9 cellular contexts compared by ENCODE assay signal in the genomic region with DNA sequence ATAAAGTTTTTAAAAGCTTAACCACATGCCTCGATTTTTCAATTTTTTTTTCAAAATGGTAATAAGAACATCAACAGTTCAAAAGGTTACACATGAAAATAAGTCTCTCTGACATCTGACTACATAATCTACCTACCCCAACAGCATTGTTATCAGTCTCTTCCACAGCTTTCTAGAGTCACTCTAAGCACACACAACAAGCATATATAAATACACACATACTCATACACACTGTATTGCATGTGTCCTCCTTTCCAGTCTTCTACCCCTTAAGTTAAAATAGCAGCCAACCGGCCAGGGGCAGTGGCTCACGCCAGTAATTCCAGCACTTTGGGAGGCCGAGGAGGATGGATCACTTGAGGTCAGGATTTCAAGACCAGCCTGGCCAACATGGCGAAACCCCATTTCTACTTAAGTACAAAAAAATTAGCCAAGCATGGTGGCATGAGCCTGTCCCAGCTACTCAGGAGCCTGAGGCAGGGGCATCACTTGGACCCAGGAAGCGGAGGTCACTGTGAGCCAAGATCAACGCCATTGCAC. TPM values are rescaled to one million over a fixed set of nuclear protein-coding genes. Genes with fewer than 3 reads are reported as not detected.
A peak's percentile ranks its signal among the peaks of the same experiment; 100 is the strongest.
DNase-seq lines count a peak whose midpoint lies in the region; ATAC-seq lines count a peak whose summit lies in the region.
"Had no signal": no experiment of that assay in that cellular context is flagged by ENCODE, and none has a peak within 500 bp of the region (broad histone marks: within the 10 kb centered on the region; RNA-seq: fewer than 3 reads in every experiment).

No MANE protein-coding gene starts in this region.

- ATAC-seq in GM18873 (IDR thresholded peaks at IDR 0.05; ENCODE audit: low FRiP score, unreplicated experiment): peak; percentile 21
- ATAC-seq in GM21737 (IDR thresholded peaks at IDR 0.05; ENCODE audit: unreplicated experiment): peak; percentile 31
- ATAC-seq in HG03520 (IDR thresholded peaks at IDR 0.05; ENCODE audit: unreplicated experiment): peak; percentile 33

- DNase-seq in myocyte (ENCODE audit: low read depth) (peak; percentile 9), DMS79 (lab: John Stamatoyannopoulos, UW) (no peak), HPDE6-E6E7 (ENCODE audit: extremely low spot score) (no peak), COLO829 (ENCODE audit: low spot score) (no peak)
- DNase-seq: effector memory CD4-positive, alpha-beta T cell; OCI-M1 had no signal

RNA-seq across cellular contexts. Expression of a gene that starts 12.2 kb away (rescaled TPM):
- 150 and 167 TPM in 2 replicates for total RNA-seq in myocyte
- polyA plus RNA-seq in myocyte (2012): 63.5 TPM
